Comparison of ENCODE assay signal across 10 cellular contexts in genomic region chr5:95812100-95812472, GRCh38. TPM values are rescaled to one million over a fixed set of nuclear protein-coding genes. Genes with fewer than 3 reads are reported as not detected.
DNase-seq lines count a peak whose midpoint lies in the region; ATAC-seq and TF ChIP-seq lines count a peak whose summit lies in the region.
"Had no signal": no experiment of that assay in that cellular context is flagged by ENCODE, and none has a peak within 500 bp of the region (broad histone marks: within the 10 kb centered on the region; RNA-seq: fewer than 3 reads in every experiment).

No MANE protein-coding gene starts in this region.

- WGBS in GM23248 (ENCODE audit: low coverage in 1 of 2, low lambda C conversion rate in 2 of 2, missing lambda C conversion rate in 2 of 2), 2 experiments = 91 to 95% methylated on average over 6 of the region's 6 CpGs
- WGBS in sigmoid colon, 2 donors = 63 to 82% methylated on average over 6 of the region's 6 CpGs

- H3K9ac ChIP-seq in GM23248 = no peak overlapping the region

- ATAC-seq in activated CD8-positive, alpha-beta T cell treated with anti-CD3 and anti-CD28 coated beads, Interleukin-2, amount 10 ng/mL, durations not matched to agents 7 days and 5 days = peak; percentile 38

- H4K20me1 ChIP-seq in GM23248 (ENCODE audit: insufficient read depth) = peaks cover 6% of the 10 kb centered on the region; the same call in 1 of the 2 replicates

- POLR2A ChIA-PET in activated CD8-positive, alpha-beta T cell treated with anti-CD3 and anti-CD28 coated beads, Interleukin-2, amount 10 ng/mL, durations not matched to agents 7 days and 5 days (lab: Charles Lee) = interaction anchor here (0.7 to 1.6 kb wide), 3 partner anchors 10 to 13 kb away, joined by 3 to 6 read pairs (median 3); partner anchors contain the start of gene GLRX

- no peak overlapping the region for H3K4me2 ChIP-seq in GM23248 (ENCODE audit: unreplicated experiment)

- TF ChIP-seq CTCF in fibroblast of pulmonary artery (IDR thresholded peaks at IDR 0.05; ENCODE audit: low read length, missing control alignments) = no peak
- no peak for TF ChIP-seq CTCF in sigmoid colon (IDR thresholded peaks at IDR 0.05)

- no peak overlapping the region for H2AFZ ChIP-seq in GM23248

- H3K4me1 Mint-ChIP-seq in activated CD8-positive, alpha-beta T cell treated with anti-CD3 and anti-CD28 coated beads, Interleukin-2, amount 10 ng/mL, durations not matched to agents 7 days and 5 days (ENCODE audit: low read depth) = peaks cover 88% of the 10 kb centered on the region

- H3K4me3 ChIP-seq in GM23248 = no peak overlapping the region
- no peak overlapping the region for H3K4me3 ChIP-seq in fibroblast of pulmonary artery (replicated peaks; ENCODE audit: low read depth, low read length)
- H3K4me3 ChIP-seq in sigmoid colon = no peak overlapping the region

- H3K36me3 ChIP-seq in GM23248 (ENCODE audit: low read depth) (peaks cover 44% of the 10 kb centered on the region), sigmoid colon (peaks cover 0 to 25% (median 8%) of the 10 kb centered on the region in 4 donors)

- in situ Hi-C loops in GM23248 (cut with MboI) = no loop called here

- no peaks in the 10 kb centered on the region for H3K9me2 ChIP-seq in GM23248 (ENCODE audit: insufficient read depth)

- H3K27ac Mint-ChIP-seq in activated CD8-positive, alpha-beta T cell treated with anti-CD3 and anti-CD28 coated beads, Interleukin-2, amount 10 ng/mL, durations not matched to agents 7 days and 5 days = peak overlapping the region; percentile 72

- no peak overlapping the region for H3K27ac ChIP-seq in GM23248
- H3K27ac ChIP-seq in sigmoid colon = peak overlapping the region; percentile 44 to 76 (median 52)

- H3K4me1 ChIP-seq in GM23248 (ENCODE audit: insufficient read depth) (peaks cover 29% of the 10 kb centered on the region), sigmoid colon (peaks cover 0 to 49% (median 47%) of the 10 kb centered on the region in 4 donors)

- DNase-seq in GM23248 = peak; percentile 18
- peak; percentile 56 for DNase-seq in activated CD8-positive, alpha-beta T cell treated with anti-CD3 and anti-CD28 coated beads, Interleukin-2, amount 10 ng/mL, durations not matched to agents 7 days and 5 days
- DNase-seq in fibroblast of pulmonary artery (ENCODE audit: low read depth) = peak; percentile 47
- DNase-seq in sigmoid colon = no peak
- no peak for DNase-seq in nucleus accumbens (lab: John Stamatoyannopoulos, UW)
- DNase-seq in DMS79 treated with DMSO at 0.1 percent for 48 hours (lab: John Stamatoyannopoulos, UW) = no peak
- no peak for DNase-seq in DMS153 treated with DMSO at 0.1 percent for 48 hours (lab: John Stamatoyannopoulos, UW; ENCODE audit: unreplicated experiment)
- no peak for DNase-seq in hypothalamus (lab: John Stamatoyannopoulos, UW)
- DNase-seq: caudate nucleus, NCI-H526 had no signal

- H3K79me2 ChIP-seq in GM23248 (ENCODE audit: insufficient read depth) = peaks cover 35% of the 10 kb centered on the region

- H3K9me3 Mint-ChIP-seq in activated CD8-positive, alpha-beta T cell treated with anti-CD3 and anti-CD28 coated beads, Interleukin-2, amount 10 ng/mL, durations not matched to agents 7 days and 5 days (ENCODE audit: insufficient read depth) = no peaks in the 10 kb centered on the region

- TF ChIP-seq POLR2A in sigmoid colon (IDR thresholded peaks at IDR 0.05) = no peak

- no peaks in the 10 kb centered on the region for H3K27me3 Mint-ChIP-seq in activated CD8-positive, alpha-beta T cell treated with anti-CD3 and anti-CD28 coated beads, Interleukin-2, amount 10 ng/mL, durations not matched to agents 7 days and 5 days (ENCODE audit: low read depth)

- TF ChIP-seq EP300 in sigmoid colon (IDR thresholded peaks at IDR 0.05) = no peak

- H3F3A ChIP-seq in GM23248 (ENCODE audit: insufficient read depth) = peaks cover 62% of the 10 kb centered on the region

- intact Hi-C loops in sigmoid colon (cut with DNase I) = no loop called here

- H3K27me3 ChIP-seq in GM23248 (replicated peaks; ENCODE audit: insufficient read depth) = no peaks in the 10 kb centered on the region
- H3K27me3 ChIP-seq in sigmoid colon = no peaks in the 10 kb centered on the region

- H3K9me3 ChIP-seq in GM23248 (ENCODE audit: low read depth) (no peaks in the 10 kb centered on the region), sigmoid colon (no peaks in the 10 kb centered on the region)

- CTCF ChIA-PET in activated CD8-positive, alpha-beta T cell treated with anti-CD3 and anti-CD28 coated beads, Interleukin-2, amount 10 ng/mL, durations not matched to agents 7 days and 5 days (lab: Charles Lee) = interaction anchor here (1.2 to 3.2 kb wide), 5 partner anchors 7 to 35 kb away, joined by 3 to 15 read pairs (median 4); partner anchors contain the start of gene GLRX

- H3K4me3 Mint-ChIP-seq in activated CD8-positive, alpha-beta T cell treated with anti-CD3 and anti-CD28 coated beads, Interleukin-2, amount 10 ng/mL, durations not matched to agents 7 days and 5 days = peak overlapping the region; percentile 53

- peaks cover 59% of the 10 kb centered on the region for H3K36me3 Mint-ChIP-seq in activated CD8-positive, alpha-beta T cell treated with anti-CD3 and anti-CD28 coated beads, Interleukin-2, amount 10 ng/mL, durations not matched to agents 7 days and 5 days (ENCODE audit: low read depth)

RNA-seq across cellular contexts. Expression of gene GLRX, which starts 10.4 kb away (rescaled TPM):
- total RNA-seq in GM23248 (2014; rRNA removed; shearing (Covaris generic)) = 144 and 174 TPM in 2 replicates
- polyA plus RNA-seq in GM23248 (2016; fragmentation: Nextera tagmentation; extraction: Ambion mirVana) (316 and 320 TPM in 2 replicates), sigmoid colon (100 to 1,000 TPM; 220 to 409 (median 261) TPM)
- 10 to 100 TPM; 65.4 to 67.4 TPM for total RNA-seq in activated CD8-positive, alpha-beta T cell treated with anti-CD3 and anti-CD28 coated beads, Interleukin-2, amount 10 ng/mL, durations not matched to agents 7 days and 5 days
- total RNA-seq in sigmoid colon = 10 to 100 TPM; 30.2 to 43.2 (median 42.8) TPM

Comparison
In these comparisons a context has a peak if more than half of its experiments do, and no peak if none do; other contexts are left out.
1. DNase-seq: peak in GM23248 (single experiment), activated CD8-positive, alpha-beta T cell treated with anti-CD3 and anti-CD28 coated beads, Interleukin-2, amount 10 ng/mL, durations not matched to agents 7 days and 5 days (single experiment) and fibroblast of pulmonary artery (single experiment); none in sigmoid colon (single experiment), nucleus accumbens (0 of 56), DMS79 treated with DMSO at 0.1 percent for 48 hours (single experiment), DMS153 treated with DMSO at 0.1 percent for 48 hours (single experiment) and hypothalamus (0 of 51).